In genomic region chr4:70993181-70994068, GRCh38 we compare ENCODE assay signal across 8 cellular contexts. TPM values are rescaled to one million over a fixed set of nuclear protein-coding genes. Genes with fewer than 3 reads are reported as not detected.
A peak's percentile ranks its signal among the peaks of the same experiment; 100 is the strongest.
DNase-seq lines count a peak whose midpoint lies in the region; ATAC-seq and TF ChIP-seq lines count a peak whose summit lies in the region.

Gene DCK, plus strand, starts transcription at chr4:70993649. Its CDS starts 187 bp downstream, at chr4:70993836.

- POLR2A ChIA-PET in OCI-LY7 (lab: Charles Lee): interaction anchor here (0.5 to 6.1 kb wide), 33 partner anchors 10 to 343 kb away, joined by 3 to 108 read pairs (median 4); partner anchors contain the start of genes GRSF1, JCHAIN and MOB1B

- BruUV-seq in OCI-LY7 (replicated peaks; lab: Mats Ljungman, UMichigan): no TSS peak

- H2AFZ ChIP-seq in OCI-LY7 (ENCODE audit: low read length): peak within 1 kb of the TSS; percentile 89

- peak within 1 kb of the TSS; percentile 94 for H3K27ac ChIP-seq in OCI-LY7 (ENCODE audit: low read depth, low read length, poor library complexity, severe bottlenecking)

- CTCF ChIA-PET in OCI-LY7 (lab: Charles Lee; ENCODE audit: unreplicated experiment): interaction anchor here (0.6 to 1.5 kb wide), 3 partner anchors 10 to 386 kb away, joined by 3 to 4 read pairs (median 3); no protein-coding TSS in a partner anchor

- 0 out of 2 replicates have a peak, but pooled peaks have one; percentile 22 for TF ChIP-seq CTCF in OCI-LY7 (conservative IDR thresholded peaks at IDR 0.05; ENCODE audit: low read length)
- TF ChIP-seq CTCF in epithelial cell of proximal tubule (conservative IDR thresholded peaks at IDR 0.05; ENCODE audit: low read depth, low read length): no peak

- peaks cover 46% of the 10 kb centered on the region for H3K36me3 ChIP-seq in OCI-LY7 (ENCODE audit: insufficient read depth, low read length)

- peak; percentile 83 for ATAC-seq in GM21526 (IDR thresholded peaks at IDR 0.05; ENCODE audit: low FRiP score, unreplicated experiment)

- intact Hi-C loops in OCI-LY7 (cut with micrococcal nuclease; ENCODE audit: unreplicated experiment): loop anchor here (1.0 to 5.0 kb wide), 5 partner anchors 66 to 315 kb away; partner anchors contain the start of genes GRSF1 and MOB1B

- H3K9me2 ChIP-seq in OCI-LY7 (ENCODE audit: insufficient read depth, low read length): no peaks in the 10 kb centered on the region

- H3K9me3 ChIP-seq in OCI-LY7 (ENCODE audit: low read length): peaks cover under 1% of the 10 kb centered on the region; the same call in 1 of the 2 replicates

- H3K79me2 ChIP-seq in OCI-LY7 (ENCODE audit: insufficient read depth, low read depth, low read length): peaks cover 65% of the 10 kb centered on the region

- H3K4me1 ChIP-seq in OCI-LY7 (ENCODE audit: insufficient read depth, low read length, poor library complexity, severe bottlenecking): peaks cover 35% of the 10 kb centered on the region

- H4K20me1 ChIP-seq in OCI-LY7 (ENCODE audit: insufficient read depth, low read length): peaks cover 15% of the 10 kb centered on the region

- DNase-seq in DMS 273 treated with DMSO at 0.1 percent for 48 hours (lab: John Stamatoyannopoulos, UW): peak; percentile 58
- DNase-seq in HuH-7 (ENCODE audit: low spot score): peak; percentile 80
- DNase-seq in OCI-LY7 (ENCODE audit: low spot score): peak; percentile 95
- DNase-seq in activated T-cell treated with anti-CD3 and anti-CD28 coated beads for 4 hours: peak; percentile 72
- no peak for DNase-seq in epithelial cell of proximal tubule (ENCODE audit: low read depth)
- DNase-seq in mucosa of gallbladder (ENCODE audit: low spot score): peak; percentile 90
- DNase-seq in stimulated activated CD8-positive, alpha-beta memory T cell treated with anti-CD3 and anti-CD28 coated beads, Interleukin-4, amount 100 ng/mL, for 24 hours (ENCODE audit: low read depth): peak; percentile 84

- H3K4me2 ChIP-seq in OCI-LY7 (ENCODE audit: low read length): peak within 1 kb of the TSS; percentile 91

- peak within 1 kb of the TSS; percentile 92 for H3K4me3 ChIP-seq in OCI-LY7 (ENCODE audit: low read depth, low read length, poor library complexity, severe bottlenecking)
- H3K4me3 ChIP-seq in epithelial cell of proximal tubule (ENCODE audit: low read depth, low read length): peak within 1 kb of the TSS; percentile 91

RNA-seq across cellular contexts. Expression of gene DCK, which starts in this region (rescaled TPM):
- 78.2 and 90.1 TPM in 2 replicates for total RNA-seq in OCI-LY7 (2014; rRNA removed; shearing (Covaris generic))
- total RNA-seq in OCI-LY7 (2022): 146 and 181 TPM in 2 replicates
- 24.4 and 34.7 TPM in 2 replicates for total RNA-seq in epithelial cell of proximal tubule
- 14.0 TPM for total RNA-seq in mucosa of gallbladder
